ENCODE assay signal across 12 cellular contexts in the genomic region with DNA sequence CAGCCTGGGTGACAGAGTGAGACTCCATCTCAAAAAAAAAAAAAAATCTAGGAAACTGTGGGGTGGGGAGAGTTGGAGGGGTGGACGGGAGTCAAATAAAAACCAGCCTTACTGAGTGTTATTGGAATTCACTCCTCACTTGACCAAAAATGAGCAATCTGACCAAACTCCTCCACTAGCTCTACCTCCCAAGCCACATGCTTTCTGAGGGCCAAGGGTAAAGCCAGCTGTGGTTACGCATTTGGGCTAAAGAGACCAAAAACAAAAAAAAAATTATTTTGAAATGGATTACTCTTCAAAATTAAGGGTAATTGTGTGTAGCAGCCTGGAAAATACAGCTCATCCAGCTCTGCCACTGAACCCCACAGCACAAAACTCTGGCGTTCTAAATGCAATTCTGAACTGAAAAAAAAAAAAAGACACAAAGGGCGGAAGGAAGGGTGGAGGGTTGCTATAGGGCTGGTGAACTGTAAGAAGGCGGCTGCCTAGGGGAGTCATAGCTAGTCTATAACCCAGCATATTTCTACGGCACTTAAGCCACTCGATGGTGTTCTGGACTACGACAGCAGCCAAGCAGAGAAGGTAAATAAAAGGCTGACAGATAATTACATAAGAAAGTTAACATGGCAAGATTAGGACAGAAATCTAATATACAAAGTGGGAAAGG. TPM values are rescaled to one million over a fixed set of nuclear protein-coding genes. Genes with fewer than 3 reads are reported as not detected.
DNase-seq lines count a peak whose midpoint lies in the region; ATAC-seq, FAIRE-seq and TF ChIP-seq lines count a peak whose summit lies in the region.
"Had no signal": no experiment of that assay in that cellular context is flagged by ENCODE, and none has a peak within 500 bp of the region (broad histone marks: within the 10 kb centered on the region; RNA-seq: fewer than 3 reads in every experiment).

No MANE protein-coding gene starts in this region.

- no peak overlapping the region for H3K4me3 Mint-ChIP-seq in neural progenitor cell
- H3K4me3 Mint-ChIP-seq: HFFc6 had no signal

- TF ChIP-seq POLR2A in HepG2 (IDR thresholded peaks at IDR 0.05; ENCODE audit: insufficient read depth in 1 of 2, low read depth in 2 of 2, low read length in 2 of 2) = no peak
- no peak for TF ChIP-seq POLR2A in vagina (IDR thresholded peaks at IDR 0.05)

- no peaks in the 10 kb centered on the region for H3F3A ChIP-seq in neural progenitor cell (ENCODE audit: low read depth)

- no peaks in the 10 kb centered on the region for H3K36me3 ChIP-seq in liver (ENCODE audit: control insufficient read depth in 4 of 4, insufficient read depth in 3 of 4, low read depth in 1 of 4, low read length in 3 of 4)
- no peaks in the 10 kb centered on the region for H3K36me3 ChIP-seq in HepG2 (replicated peaks in 1 of 2; ENCODE audit: control insufficient read depth in 1 of 2, insufficient read depth in 2 of 2, low read length in 2 of 2)
- H3K36me3 ChIP-seq in neural progenitor cell = no peaks in the 10 kb centered on the region
- H3K36me3 ChIP-seq in vagina = no peaks in the 10 kb centered on the region
- H3K36me3 ChIP-seq: prostate gland had no signal

- H3K4me3 ChIP-seq in liver (ENCODE audit: low read depth in 1 of 3, low read length in 3 of 3) (no peak overlapping the region), HepG2 (replicated peaks in 1 of 3; ENCODE audit: insufficient read depth in 1 of 3, low read depth in 2 of 3, low read length in 3 of 3) (no peak overlapping the region), neural progenitor cell (no peak overlapping the region), vagina (no peak overlapping the region)
- H3K4me3 ChIP-seq: prostate gland had no signal

- peaks cover 15% of the 10 kb centered on the region for H3K4me1 Mint-ChIP-seq in neural progenitor cell

- in situ Hi-C loops in HepG2 (cut with HindIII; ENCODE audit: extremely low pct_ligation_motif_present, low pct_unique_long_range_greater_than_20kb) = no loop called here

- H2AFZ ChIP-seq in HepG2 (ENCODE audit: low read length) = no peak overlapping the region
- no peak overlapping the region for H2AFZ ChIP-seq in neural progenitor cell (replicated peaks)

- DNase-seq in HepG2 (ENCODE audit: low spot score) = no peak
- peak; percentile 90 to 93 for DNase-seq in dermis microvascular lymphatic vessel endothelial cell (ENCODE audit: low read depth in 2 of 2)
- DNase-seq in neural progenitor cell (ENCODE audit: low spot score) = no peak
- no peak for DNase-seq in vagina (ENCODE audit: extremely low spot score in 2 of 2)
- DNase-seq in occipital lobe (lab: John Stamatoyannopoulos, UW) = no peak
- DNase-seq in HT-29 (ENCODE audit: low spot score) = no peak
- DNase-seq: glutamatergic neuron, HFFc6, Karpas-422 had no signal

- H3K9ac ChIP-seq in liver (ENCODE audit: low read depth in 1 of 2, low read length in 2 of 2) (peak overlapping the region in 1 of 2 donors; percentile 14), HepG2 (ENCODE audit: insufficient read depth, low read depth, low read length) (no peak overlapping the region), neural progenitor cell (no peak overlapping the region)

- CTCF ChIA-PET in HepG2 (lab: Yijun Ruan, JAX; ENCODE audit: low intra/inter-chr PET ratio, low total read pairs) = no interaction called here

- H3K27ac ChIP-seq in liver (ENCODE audit: low read depth in 1 of 2, low read length in 2 of 2) = peak overlapping the region; percentile 37 to 73
- no peak overlapping the region for H3K27ac ChIP-seq in HepG2 (ENCODE audit: extremely low read length, insufficient read depth, low read length)
- no peak overlapping the region for H3K27ac ChIP-seq in neural progenitor cell
- peak overlapping the region; percentile 35 for H3K27ac ChIP-seq in vagina
- H3K27ac ChIP-seq: prostate gland had no signal

- TF ChIP-seq CTCF in liver (IDR thresholded peaks at IDR 0.05; ENCODE audit: low read depth, low read length, missing input control) = no peak
- no peak for TF ChIP-seq CTCF in HepG2 (CRISPR knock-in tag; IDR thresholded peaks at IDR 0.05)
- TF ChIP-seq CTCF in neural progenitor cell (IDR thresholded peaks at IDR 0.05) = no peak
- TF ChIP-seq CTCF in vagina (IDR thresholded peaks at IDR 0.05) = no peak

- TF ChIP-seq EP300 in HepG2 (IDR thresholded peaks at IDR 0.05; ENCODE audit: low read depth in 2 of 2, low read length in 2 of 2) (no peak), HepG2 (CRISPR knock-in tag; IDR thresholded peaks at IDR 0.05; ENCODE audit: borderline replicate concordance) (no peak)

- no peak overlapping the region for H3K27ac Mint-ChIP-seq in neural progenitor cell
- H3K27ac Mint-ChIP-seq: HFFc6 had no signal

- H3K9me3 ChIP-seq in liver (ENCODE audit: control insufficient read depth in 4 of 4, low read length in 3 of 4) (no peaks in the 10 kb centered on the region), HepG2 (ENCODE audit: low read length) (no peaks in the 10 kb centered on the region), neural progenitor cell (ENCODE audit: low read depth) (no peaks in the 10 kb centered on the region), vagina (no peaks in the 10 kb centered on the region)
- H3K9me3 ChIP-seq: prostate gland had no signal

- ATAC-seq in HepG2 = no peak
- no peak for ATAC-seq in GM19023 (IDR thresholded peaks at IDR 0.05; ENCODE audit: unreplicated experiment)

- H3K27me3 Mint-ChIP-seq in neural progenitor cell (ENCODE audit: insufficient read depth, low read depth) = peaks cover 5% of the 10 kb centered on the region

- WGBS in liver = 46% methylated on average over 8 of the region's 8 CpGs
- 58% methylated on average over 8 of the region's 8 CpGs for WGBS in HepG2 (ENCODE audit: low lambda C conversion rate)

- H4K20me1 ChIP-seq in HepG2 (ENCODE audit: insufficient read depth, low read length) = no peaks in the 10 kb centered on the region
- no peaks in the 10 kb centered on the region for H4K20me1 ChIP-seq in neural progenitor cell (ENCODE audit: low read depth)

- TF ChIP-seq RAD21 in liver (IDR thresholded peaks at IDR 0.05) (no peak), HepG2 (CRISPR knock-in tag; IDR thresholded peaks at IDR 0.05) (no peak)

- H3K27me3 ChIP-seq in liver (ENCODE audit: control insufficient read depth in 4 of 4, insufficient read depth in 4 of 4, low read length in 3 of 4) = no peaks in the 10 kb centered on the region
- no peaks in the 10 kb centered on the region; a peak in 1 of 5 replicates for H3K27me3 ChIP-seq in HepG2 (ENCODE audit: control insufficient read depth in 1 of 2, insufficient read depth in 2 of 2, low read length in 2 of 2)
- H3K27me3 ChIP-seq in neural progenitor cell = no peaks in the 10 kb centered on the region
- H3K27me3 ChIP-seq in vagina = no peaks in the 10 kb centered on the region

- peaks cover 5 to 46% (median 26%) of the 10 kb centered on the region in 4 donors for H3K4me1 ChIP-seq in liver (ENCODE audit: control insufficient read depth in 4 of 4, insufficient read depth in 4 of 4, low read length in 3 of 4)
- no peaks in the 10 kb centered on the region for H3K4me1 ChIP-seq in HepG2 (ENCODE audit: insufficient read depth, low read length)
- H3K4me1 ChIP-seq in neural progenitor cell = peaks cover 15% of the 10 kb centered on the region
- peaks cover 24% of the 10 kb centered on the region for H3K4me1 ChIP-seq in vagina
- H3K4me1 ChIP-seq: prostate gland had no signal

- intact Hi-C loops in HepG2 (cut with micrococcal nuclease; ENCODE audit: unreplicated experiment) (no loop called here), vagina (cut with DNase I) (loop anchor here (10.0 kb wide), 1 partner anchor 156 kb away; no protein-coding TSS in a partner anchor)

- H3K79me2 ChIP-seq in HepG2 (ENCODE audit: insufficient read depth, low read length) (no peaks in the 10 kb centered on the region), neural progenitor cell (ENCODE audit: low read depth) (peaks cover 3% of the 10 kb centered on the region)

- FAIRE-seq in HepG2 (lab: Jason Lieb, UNC) = no peak

- BruUV-seq in HepG2 (replicated peaks; lab: Mats Ljungman, UMichigan) = no TSS peak

- POLR2A ChIA-PET in HepG2 (lab: Yijun Ruan, JAX) = no interaction called here

- H3K36me3 Mint-ChIP-seq in neural progenitor cell = peaks cover 6% of the 10 kb centered on the region

- H3K9me3 Mint-ChIP-seq in neural progenitor cell = peaks cover 2% of the 10 kb centered on the region

- no peak overlapping the region for H3K4me2 ChIP-seq in HepG2 (ENCODE audit: low read depth, low read length)
- peak overlapping the region; percentile 23 for H3K4me2 ChIP-seq in neural progenitor cell

TF ChIP-seq in liver, 16 proteins besides CTCF, POLR2A, EP300 and RAD21 (continues in another document):
- peak in 1 of 2 donors; percentile 12 for TF ChIP-seq RXRA (IDR thresholded peaks at IDR 0.05)

RNA-seq across cellular contexts. Expression of gene ELMO1, which starts 7.8 kb away (rescaled TPM):
- total RNA-seq in liver = 10 to 100 TPM; 17.1 to 51.5 TPM
- 10 to 100 TPM in 1 of 2 donors, 1 to 10 TPM in 1; 6.7 to 12.5 TPM for polyA plus RNA-seq in liver
- total RNA-seq in HepG2 (2016; rRNA removed; fragmentation: Illumina TruSeq; extraction: Trizol) = 0.11 TPM in 1 of 2 replicates, not detected in the other
- total RNA-seq in HepG2 (2016; cell fraction: cytosol; rRNA removed; fragmentation: Illumina TruSeq; extraction: Trizol; ENCODE audit: low read depth) = 0.44 TPM in 1 of 2 replicates, not detected in the other
- total RNA-seq in HepG2 (2016; cell fraction: insoluble cytoplasmic fraction; rRNA removed; fragmentation: Illumina TruSeq; extraction: Trizol) = 0.25 and 0.32 TPM in 2 replicates
- 0.10 and 0.25 TPM in 2 replicates for total RNA-seq in HepG2 (2016; cell fraction: membrane; rRNA removed; fragmentation: Illumina TruSeq; extraction: Trizol)
- total RNA-seq in HepG2 (2016; cell fraction: nucleus; rRNA removed; fragmentation: Illumina TruSeq; extraction: Trizol) = 0.19 TPM in 1 of 2 replicates, not detected in the other
- polyA plus RNA-seq in HepG2 (2011; rRNA removed) = 0.14 and 0.17 TPM in 2 replicates
- polyA plus RNA-seq in HepG2 (2011; cell fraction: cytosol; rRNA removed) = 0.05 TPM in 1 of 2 replicates, not detected in the other
- 0.31 TPM in 1 of 2 replicates, not detected in the other for polyA plus RNA-seq in HepG2 (2011; cell fraction: nucleus; rRNA removed)
- polyA plus RNA-seq in HepG2 (2012) = 0.21 and 0.66 TPM in 2 replicates
- polyA plus RNA-seq in HepG2 (2016; cell fraction: cytosol; fragmentation: Illumina TruSeq; extraction: Trizol; ENCODE audit: low read depth) = 0.10 TPM in 1 of 2 replicates, not detected in the other
- 0.37 and 0.74 TPM in 2 replicates for polyA plus RNA-seq in HepG2 (2016; cell fraction: insoluble cytoplasmic fraction; fragmentation: Illumina TruSeq; extraction: Trizol; ENCODE audit: low read depth)
- 0.29 and 0.41 TPM in 2 replicates for polyA plus RNA-seq in HepG2 (2016; cell fraction: membrane; fragmentation: Illumina TruSeq; extraction: Trizol; ENCODE audit: low read depth)
- polyA plus RNA-seq in HepG2 (2016; cell fraction: nucleus; fragmentation: Illumina TruSeq; extraction: Trizol; ENCODE audit: insufficient read depth, low read depth) = 0.31 and 0.61 TPM in 2 replicates
- 0.05 and 1.2 TPM in 2 replicates for polyA minus RNA-seq in HepG2 (2011; rRNA and poly(A)+ RNA removed; ENCODE audit: low replicate concordance)
- not detected in 2 replicates for polyA minus RNA-seq in HepG2 (2011; cell fraction: cytosol; rRNA and poly(A)+ RNA removed)
- polyA minus RNA-seq in HepG2 (2011; cell fraction: nucleus; rRNA and poly(A)+ RNA removed) = 0.37 and 1.3 TPM in 2 replicates
- 30.3 and 46.7 TPM in 2 replicates for total RNA-seq in dermis microvascular lymphatic vessel endothelial cell
- total RNA-seq in neural progenitor cell (ENCODE audit: low replicate concordance) = 22.0 and 27.0 TPM in 2 replicates
- 74.4 TPM for total RNA-seq in vagina
- total RNA-seq in occipital lobe = 78.9 TPM
- 0.10 and 0.41 TPM in 2 replicates for total RNA-seq in HT-29 (2014; rRNA removed; shearing (Covaris generic))
- total RNA-seq: HFFc6 had no signal

Comparison
In these comparisons a context has a peak if more than half of its experiments do, and no peak if none do; other contexts are left out.
1. H3K27ac ChIP-seq: peak in liver (2 of 2) and vagina (single experiment); none in HepG2 (single experiment) and neural progenitor cell (single experiment).
2. RNA of gene ELMO1, which starts 7.8 kb away (total RNA-seq): 78.9 TPM in occipital lobe (single experiment), 74.4 TPM in vagina (single experiment), 17.1 to 51.5 TPM in liver, 30.3 to 46.7 TPM in dermis microvascular lymphatic vessel endothelial cell and 22.0 to 27.0 TPM in neural progenitor cell; 0.10 to 0.41 TPM in HT-29 and 0.10 to 0.44 TPM in HepG2; every median in the first group is over 10 times any median in the second.
3. DNase-seq: peak in dermis microvascular lymphatic vessel endothelial cell (2 of 2); none in HepG2 (single experiment), neural progenitor cell (single experiment), vagina (0 of 2), occipital lobe (single experiment) and HT-29 (single experiment).